Comparison of ENCODE assay signal across 21 cellular contexts in the genomic region with DNA sequence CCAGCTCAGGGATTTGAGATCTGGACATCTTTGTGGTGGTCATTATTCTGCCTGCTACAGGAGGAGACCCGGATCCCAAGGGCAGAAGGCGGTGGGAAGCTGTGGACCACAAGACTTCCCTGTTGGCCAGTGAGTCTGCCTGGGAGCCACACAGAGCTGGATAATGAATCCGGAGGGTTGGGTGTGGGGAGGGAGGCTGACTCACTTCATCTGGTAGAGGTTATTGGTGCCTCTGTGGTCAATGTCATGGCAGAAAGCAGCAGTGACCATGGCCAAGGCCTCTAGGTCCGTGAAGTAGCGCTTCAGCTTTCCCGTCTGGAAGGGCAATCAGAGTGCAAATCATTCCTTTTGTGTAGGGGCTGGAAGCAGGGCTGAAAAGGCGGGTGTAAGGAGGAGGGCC. TPM values are rescaled to one million over a fixed set of nuclear protein-coding genes. Genes with fewer than 3 reads are reported as not detected.
A peak's percentile ranks its signal among the peaks of the same experiment; 100 is the strongest.
DNase-seq lines count a peak whose midpoint lies in the region; ATAC-seq and TF ChIP-seq lines count a peak whose summit lies in the region.
"Had no signal": no experiment of that assay in that cellular context is flagged by ENCODE, and none has a peak within 500 bp of the region (broad histone marks: within the 10 kb centered on the region; RNA-seq: fewer than 3 reads in every experiment).

No MANE protein-coding gene starts in this region.

- TF ChIP-seq EP300 in stomach (IDR thresholded peaks at IDR 0.05): no peak

- no peak overlapping the region for H4K8ac ChIP-seq in IMR-90 (ENCODE audit: low read depth in 2 of 2, low read length in 2 of 2)

- H3K4me3 ChIP-seq in ACC112 (ENCODE audit: low read depth, low read length) (no peak overlapping the region), IMR-90 (ENCODE audit: insufficient read depth, low read depth, low read length) (no peak overlapping the region), mammary epithelial cell (replicated peaks in 1 of 3; ENCODE audit: insufficient read depth in 1 of 3, low read depth in 2 of 3, low read length in 3 of 3) (no peak overlapping the region), stomach (no peak overlapping the region)
- no peak overlapping the region for H3K4me3 ChIP-seq in naive thymus-derived CD4-positive, alpha-beta T cell (ENCODE audit: low read length)
- H3K4me3 ChIP-seq: gastrocnemius medialis, neural progenitor cell had no signal

- no peak overlapping the region for H2BK15ac ChIP-seq in IMR-90 (ENCODE audit: low read depth, low read length)

- POLR2A ChIA-PET in IMR-90 (lab: Charles Lee; ENCODE audit: unreplicated experiment): no interaction called here
- POLR2A ChIA-PET in naive thymus-derived CD4-positive, alpha-beta T cell (lab: Charles Lee): no interaction called here

- no peak overlapping the region for H2AK9ac ChIP-seq in IMR-90 (replicated peaks; ENCODE audit: low read depth, low read length, poor library complexity)

- dilution Hi-C loops in IMR-90 (cut with HindIII; ENCODE audit: low sequenced_read_pairs, unreplicated experiment) (no loop called here), mammary epithelial cell (cut with HindIII; ENCODE audit: low sequenced_read_pairs) (no loop called here)

- in situ Hi-C loops in IMR-90 (cut with MboI; ENCODE audit: low sequenced_read_pairs) (no loop called here), mammary epithelial cell (cut with MboI; ENCODE audit: low sequenced_read_pairs in 2 of 2) (no loop called here)

- CTCF ChIA-PET in IMR-90 (lab: Yijun Ruan, JAX) (interaction anchor here (1.0 kb wide), 1 partner anchor 39 kb away, joined by 3 read pairs; no protein-coding TSS in a partner anchor), mammary epithelial cell (lab: Charles Lee; ENCODE audit: low non-redundant PET) (no interaction called here)
- CTCF ChIA-PET in naive thymus-derived CD4-positive, alpha-beta T cell (lab: Charles Lee): no interaction called here

- H3K18ac ChIP-seq in IMR-90 (ENCODE audit: low read depth, low read length): no peak overlapping the region

- H3K79me2 ChIP-seq in ACC112 (ENCODE audit: control insufficient read depth, insufficient read depth, low read length, unreplicated experiment) (no peaks in the 10 kb centered on the region), mammary epithelial cell (ENCODE audit: insufficient read depth, low read length) (no peaks in the 10 kb centered on the region)

- H2BK5ac ChIP-seq in IMR-90 (ENCODE audit: low read depth, low read length, poor library complexity, severe bottlenecking): no peak overlapping the region

- H4K5ac ChIP-seq in IMR-90 (ENCODE audit: low read depth, low read length): no peak overlapping the region

- no peaks in the 10 kb centered on the region for H3K36me3 ChIP-seq in ACC112 (ENCODE audit: insufficient read depth, low read length)
- no peaks in the 10 kb centered on the region for H3K36me3 ChIP-seq in IMR-90 (ENCODE audit: control insufficient read depth, insufficient read depth, low read length)
- no peaks in the 10 kb centered on the region for H3K36me3 ChIP-seq in mammary epithelial cell (ENCODE audit: insufficient read depth, low read length)
- H3K36me3 ChIP-seq in naive thymus-derived CD4-positive, alpha-beta T cell (ENCODE audit: control insufficient read depth in 2 of 3, insufficient read depth in 3 of 3, low read length in 3 of 3): no peaks in the 10 kb centered on the region
- H3K36me3 ChIP-seq in stomach: no peaks in the 10 kb centered on the region
- H3K36me3 ChIP-seq: gastrocnemius medialis, neural progenitor cell had no signal

- H3K4me2 ChIP-seq in IMR-90 (ENCODE audit: low read depth, low read length) (no peak overlapping the region), mammary epithelial cell (ENCODE audit: insufficient read depth, low read depth, low read length) (no peak overlapping the region)
- H3K4me2 ChIP-seq: neural progenitor cell had no signal

- peak; percentile 21 for DNase-seq in IMR-90
- no peak for DNase-seq in mammary epithelial cell
- peak; percentile 65 for DNase-seq in iris pigment epithelial cell (ENCODE audit: low read depth)
- no peak for DNase-seq in naive thymus-derived CD4-positive, alpha-beta T cell
- no peak for DNase-seq in activated naive CD8-positive, alpha-beta T cell treated with anti-CD3 and anti-CD28 coated beads for 36 hours
- DNase-seq in left ventricle myocardium superior: no peak
- no peak for DNase-seq in stomach
- DNase-seq: activated CD4-positive, alpha-beta T cell treated with anti-CD3 and anti-CD28 coated beads for 1 hour; C1 segment of cervical spinal cord; gastrocnemius medialis; GDM1; NCI-H187; Right ventricle myocardium superior had no signal

- peaks cover 0 to 3% (median 0%) of the 10 kb centered on the region in 11 donors for H3K9me3 Mint-ChIP-seq in naive thymus-derived CD4-positive, alpha-beta T cell
- no peaks in the 10 kb centered on the region for H3K9me3 Mint-ChIP-seq in activated naive CD8-positive, alpha-beta T cell treated with anti-CD3 and anti-CD28 coated beads for 36 hours
- H3K9me3 Mint-ChIP-seq: activated naive CD4-positive, alpha-beta T cell treated with anti-CD3 and anti-CD28 coated beads, Interleukin-2, amount 50 U/mL, for 72 hours; dendritic cell treated with granulocyte-macrophage colony-stimulating factor and Interleukin-4, amounts not matched to agents 40 ng/mL and 50 ng/mL, for 4 days; neural progenitor cell had no signal

- H4K91ac ChIP-seq in IMR-90 (ENCODE audit: insufficient read depth, low read depth, low read length): no peak overlapping the region

- H4K20me1 ChIP-seq in IMR-90 (ENCODE audit: insufficient read depth, low read length): no peaks in the 10 kb centered on the region
- no peaks in the 10 kb centered on the region for H4K20me1 ChIP-seq in mammary epithelial cell (ENCODE audit: insufficient read depth, low read length)

- no peak overlapping the region for H3K9ac ChIP-seq in IMR-90 (ENCODE audit: low read depth, low read length)
- no peak overlapping the region for H3K9ac ChIP-seq in mammary epithelial cell (ENCODE audit: insufficient read depth, low read length)
- H3K9ac ChIP-seq: neural progenitor cell had no signal

- peaks cover 0 to 3% (median 0%) of the 10 kb centered on the region in 5 donors for H3K36me3 Mint-ChIP-seq in naive thymus-derived CD4-positive, alpha-beta T cell
- H3K36me3 Mint-ChIP-seq in activated naive CD8-positive, alpha-beta T cell treated with anti-CD3 and anti-CD28 coated beads for 36 hours: no peaks in the 10 kb centered on the region
- H3K36me3 Mint-ChIP-seq: activated naive CD4-positive, alpha-beta T cell treated with anti-CD3 and anti-CD28 coated beads, Interleukin-2, amount 50 U/mL, for 72 hours; neural progenitor cell had no signal

- H3K23ac ChIP-seq in IMR-90 (ENCODE audit: low read depth, low read length): no peak overlapping the region

- no peaks in the 10 kb centered on the region for H3K79me1 ChIP-seq in IMR-90 (ENCODE audit: low read depth in 1 of 2, low read length in 2 of 2)

- TF ChIP-seq POLR2A in IMR-90 (IDR thresholded peaks at IDR 0.05; ENCODE audit: low read depth, low read length): no peak
- TF ChIP-seq POLR2A in stomach (IDR thresholded peaks at IDR 0.05): no peak

- H3K4me1 ChIP-seq in ACC112 (ENCODE audit: control insufficient read depth, insufficient read depth, low read length, unreplicated experiment) (peaks cover 24% of the 10 kb centered on the region), IMR-90 (ENCODE audit: control insufficient read depth, insufficient read depth, low read length) (0 out of 2 replicates have a peak, but pooled peaks cover 4% of the 10 kb centered on the region), mammary epithelial cell (ENCODE audit: insufficient read depth, low read length) (peaks cover 24% of the 10 kb centered on the region), stomach (peaks cover 0 to 5% (median 0%) of the 10 kb centered on the region in 4 donors)
- H3K4me1 ChIP-seq in naive thymus-derived CD4-positive, alpha-beta T cell (ENCODE audit: control insufficient read depth in 2 of 2, insufficient read depth in 2 of 2, low read length in 2 of 2): no peaks in the 10 kb centered on the region
- H3K4me1 ChIP-seq: gastrocnemius medialis, neural progenitor cell had no signal

- H3K9me3 ChIP-seq in IMR-90 (ENCODE audit: control insufficient read depth, insufficient read depth, low read length) (no peaks in the 10 kb centered on the region), mammary epithelial cell (replicated peaks; ENCODE audit: insufficient read depth, low read length) (no peaks in the 10 kb centered on the region), stomach (no peaks in the 10 kb centered on the region)
- H3K9me3 ChIP-seq in naive thymus-derived CD4-positive, alpha-beta T cell (ENCODE audit: control insufficient read depth in 2 of 3, low read length in 3 of 3): no peaks in the 10 kb centered on the region
- H3K9me3 ChIP-seq: gastrocnemius medialis had no signal

- intact Hi-C loops in IMR-90 (cut with micrococcal nuclease): no loop called here
- intact Hi-C loops in mammary epithelial cell (cut with micrococcal nuclease): no loop called here
- intact Hi-C loops in naive thymus-derived CD4-positive, alpha-beta T cell (cut with micrococcal nuclease): no loop called here
- intact Hi-C loops in left ventricle myocardium superior (cut with micrococcal nuclease): no loop called here
- intact Hi-C loops in stomach (cut with DNase I; ENCODE audit: low total_unique reads): no loop called here

- H3K27me3 ChIP-seq in ACC112 (ENCODE audit: insufficient read depth, low read length) (no peaks in the 10 kb centered on the region), IMR-90 (ENCODE audit: control insufficient read depth, insufficient read depth, low read length) (no peaks in the 10 kb centered on the region), mammary epithelial cell (ENCODE audit: insufficient read depth, low read length) (no peaks in the 10 kb centered on the region), stomach (no peaks in the 10 kb centered on the region)
- no peaks in the 10 kb centered on the region for H3K27me3 ChIP-seq in naive thymus-derived CD4-positive, alpha-beta T cell (ENCODE audit: control insufficient read depth in 2 of 2, insufficient read depth in 2 of 2, low read length in 2 of 2)
- H3K27me3 ChIP-seq: gastrocnemius medialis, neural progenitor cell had no signal

- H2AK5ac ChIP-seq in IMR-90 (ENCODE audit: low read depth, low read length): no peak overlapping the region; the same call in 1 of the 2 replicates

- no peak overlapping the region for H3K4me3 Mint-ChIP-seq in naive thymus-derived CD4-positive, alpha-beta T cell
- no peak overlapping the region for H3K4me3 Mint-ChIP-seq in activated naive CD8-positive, alpha-beta T cell treated with anti-CD3 and anti-CD28 coated beads for 36 hours
- H3K4me3 Mint-ChIP-seq: dendritic cell treated with granulocyte-macrophage colony-stimulating factor and Interleukin-4, amounts not matched to agents 40 ng/mL and 50 ng/mL, for 4 days; neural progenitor cell had no signal

- 0 out of 2 replicates have a peak, but pooled peaks cover 3% of the 10 kb centered on the region for H3K9me1 ChIP-seq in IMR-90 (ENCODE audit: insufficient read depth, low read length)

- H3K4me1 Mint-ChIP-seq in naive thymus-derived CD4-positive, alpha-beta T cell: no peaks in the 10 kb centered on the region
- H3K4me1 Mint-ChIP-seq in activated naive CD8-positive, alpha-beta T cell treated with anti-CD3 and anti-CD28 coated beads for 36 hours: no peaks in the 10 kb centered on the region

- no peak overlapping the region for H3K27ac Mint-ChIP-seq in naive thymus-derived CD4-positive, alpha-beta T cell
- H3K27ac Mint-ChIP-seq in activated naive CD8-positive, alpha-beta T cell treated with anti-CD3 and anti-CD28 coated beads for 36 hours: no peak overlapping the region
- H3K27ac Mint-ChIP-seq: activated naive CD4-positive, alpha-beta T cell treated with anti-CD3 and anti-CD28 coated beads, Interleukin-2, amount 50 U/mL, for 72 hours; dendritic cell treated with granulocyte-macrophage colony-stimulating factor and Interleukin-4, amounts not matched to agents 40 ng/mL and 50 ng/mL, for 4 days; neural progenitor cell had no signal

- TF ChIP-seq CTCF in IMR-90 (conservative IDR thresholded peaks at IDR 0.05; ENCODE audit: low read depth, low read length): no peak
- no peak for TF ChIP-seq CTCF in mammary epithelial cell (conservative IDR thresholded peaks at IDR 0.05 in 1 of 2, IDR thresholded peaks at IDR 0.05 in 1 of 2; ENCODE audit: extremely low read depth in 1 of 2, insufficient read depth in 1 of 2, low read depth in 1 of 2, low read length in 2 of 2)
- no peak for TF ChIP-seq CTCF in stomach (IDR thresholded peaks at IDR 0.05)

- peaks cover 3 to 11% (median 4%) of the 10 kb centered on the region in 5 donors for H3K27me3 Mint-ChIP-seq in naive thymus-derived CD4-positive, alpha-beta T cell
- H3K27me3 Mint-ChIP-seq in activated naive CD8-positive, alpha-beta T cell treated with anti-CD3 and anti-CD28 coated beads for 36 hours: no peaks in the 10 kb centered on the region
- H3K27me3 Mint-ChIP-seq: dendritic cell treated with granulocyte-macrophage colony-stimulating factor and Interleukin-4, amounts not matched to agents 40 ng/mL and 50 ng/mL, for 4 days had no signal

- no peak overlapping the region for H3K56ac ChIP-seq in IMR-90 (ENCODE audit: extremely low read depth, insufficient read depth, low read length)

- no peak overlapping the region for H3K4ac ChIP-seq in IMR-90 (ENCODE audit: low read depth, low read length)

- no peak overlapping the region for H2BK120ac ChIP-seq in IMR-90 (ENCODE audit: low read depth, low read length)

- TF ChIP-seq RAD21 in IMR-90 (IDR thresholded peaks at IDR 0.05; ENCODE audit: low read length): no peak

- H3K27ac ChIP-seq in ACC112 (ENCODE audit: low read depth, low read length) (no peak overlapping the region), IMR-90 (ENCODE audit: insufficient read depth, low read length) (no peak overlapping the region), mammary epithelial cell (ENCODE audit: insufficient read depth, low read depth, low read length) (no peak overlapping the region), stomach (no peak overlapping the region)
- H3K27ac ChIP-seq in naive thymus-derived CD4-positive, alpha-beta T cell (ENCODE audit: low read depth, low read length): no peak overlapping the region
- H3K27ac ChIP-seq: gastrocnemius medialis, HL-60, neural progenitor cell had no signal

- no peak overlapping the region for H3K14ac ChIP-seq in IMR-90 (replicated peaks; ENCODE audit: low read depth, low read length)

- ATAC-seq in IMR-90 (ENCODE audit: low read depth) (no peak), left ventricle myocardium superior (no peak)
- no peak for ATAC-seq in naive thymus-derived CD4-positive, alpha-beta T cell
- ATAC-seq: activated naive CD4-positive, alpha-beta T cell treated with anti-CD3 and anti-CD28 coated beads, Interleukin-2, amount 50 U/mL, for 72 hours; gastrocnemius medialis had no signal

- H2AFZ ChIP-seq in ACC112 (ENCODE audit: low read length, unreplicated experiment) (peak overlapping the region; percentile 42), IMR-90 (replicated peaks; ENCODE audit: low read length, poor library complexity) (peak overlapping the region; percentile 58), mammary epithelial cell (ENCODE audit: low read depth, low read length) (peak overlapping the region; percentile 50)
- H2AFZ ChIP-seq: neural progenitor cell had no signal

- BruUV-seq in IMR-90 (replicated peaks; lab: Mats Ljungman, UMichigan) (no TSS peak), mammary epithelial cell (replicated peaks; lab: Mats Ljungman, UMichigan) (no TSS peak)

- 60% methylated on average over 1 of the region's 7 CpGs; no CpG with 5 or more reads in 1 of the 2 experiments for whole genome bisulfite sequencing in IMR-90 (ENCODE audit: extremely low coverage in 2 of 2, insufficient read length in 1 of 2), 2 experiments
- WGBS in mammary epithelial cell (ENCODE audit: low coverage, missing lambda C conversion rate): 94% methylated on average over 7 of the region's 7 CpGs
- WGBS in stomach, 5 donors: 89 to 95% (median 93%) methylated on average over 7 of the region's 7 CpGs

- no peak overlapping the region for H2BK20ac ChIP-seq in IMR-90 (ENCODE audit: low read depth, low read length)

RNA-seq across cellular contexts. Expression of gene PDE6A, which starts 58.5 kb away (rescaled TPM):
- total RNA-seq in IMR-90 (2012; rRNA removed) (not detected in 2 replicates), mammary epithelial cell (under 1 TPM; 0.07 to 0.17 TPM), left ventricle myocardium superior (0.05 TPM), stomach (under 1 TPM in 1 of 5 donors, not detected in 4; under 0.01 TPM)
- polyA plus RNA-seq in IMR-90 (2012; rRNA removed) (not detected in 2 replicates), mammary epithelial cell (0.06 TPM), stomach (under 1 TPM in 1 of 3 donors, not detected in 2; 0.80 TPM)
- not detected in 2 replicates for polyA plus RNA-seq in IMR-90 (2012; cell fraction: cytosol; rRNA removed)
- polyA plus RNA-seq in IMR-90 (2012; cell fraction: nucleus; rRNA removed; ENCODE audit: low replicate concordance): not detected in 2 replicates
- not detected for polyA minus RNA-seq in mammary epithelial cell
- not detected for total RNA-seq in naive thymus-derived CD4-positive, alpha-beta T cell
- polyA plus RNA-seq in naive thymus-derived CD4-positive, alpha-beta T cell: under 1 TPM in 1 of 2 donors, not detected in 1; 0.11 TPM
- not detected for total RNA-seq in activated naive CD8-positive, alpha-beta T cell treated with anti-CD3 and anti-CD28 coated beads for 36 hours
- total RNA-seq: activated naive CD4-positive, alpha-beta T cell treated with anti-CD3 and anti-CD28 coated beads, Interleukin-2, amount 50 U/mL, for 72 hours; endothelial cell of umbilical vein; gastrocnemius medialis; pulmonary artery endothelial cell; subcutaneous adipose tissue had no signal
- polyA plus RNA-seq: endothelial cell of umbilical vein had no signal

Comparison
In these comparisons a context has a peak if more than half of its experiments do, and no peak if none do; other contexts are left out.
1. DNase-seq: peak in IMR-90 (single experiment) and iris pigment epithelial cell (single experiment); none in mammary epithelial cell (single experiment), naive thymus-derived CD4-positive, alpha-beta T cell (0 of 9), activated naive CD8-positive, alpha-beta T cell treated with anti-CD3 and anti-CD28 coated beads for 36 hours (single experiment), left ventricle myocardium superior (single experiment) and stomach (single experiment).
2. Peak in every context shown above with its lines, with median percentiles within 50 percentile points of each other: H2AFZ ChIP-seq.